ENCODE assay signal across 1 cellular context in genomic region chr12:116302200-116303075, GRCh38.
TF ChIP-seq lines count a peak whose summit lies in the region.

No MANE protein-coding gene starts in this region.

TF ChIP-seq in IMR-90, 13 proteins besides CTCF, POLR2A, EP300 and RAD21 (continued from another document):
- TF ChIP-seq MAZ (IDR thresholded peaks at IDR 0.05; ENCODE audit: borderline replicate concordance, low read depth, low read length) (no peak), MAFK (IDR thresholded peaks at IDR 0.05; ENCODE audit: low read depth, low read length) (no peak), SMC3 (IDR thresholded peaks at IDR 0.05; ENCODE audit: low read depth, low read length) (no peak), CEBPB (IDR thresholded peaks at IDR 0.05; ENCODE audit: low read depth, low read length) (no peak), FOS (IDR thresholded peaks at IDR 0.05; ENCODE audit: low read depth, low read length) (no peak), RFX5 (IDR thresholded peaks at IDR 0.05; ENCODE audit: low read depth, low read length) (no peak)
